In genomic region chr1:5973771-5974170, GRCh38 we compare ENCODE assay signal across 21 cellular contexts. TPM values are rescaled to one million over a fixed set of nuclear protein-coding genes. Genes with fewer than 3 reads are reported as not detected.
DNase-seq lines count a peak whose midpoint lies in the region; ATAC-seq, FAIRE-seq and TF ChIP-seq lines count a peak whose summit lies in the region.
"Had no signal": no experiment of that assay in that cellular context is flagged by ENCODE, and none has a peak within 500 bp of the region (broad histone marks: within the 10 kb centered on the region; RNA-seq: fewer than 3 reads in every experiment).

No MANE protein-coding gene starts in this region.

- no peak overlapping the region for H3K56ac ChIP-seq in mesendoderm (ENCODE audit: low read length)

- 72 to 76% methylated on average over 11 of the region's 11 CpGs for WGBS in heart right ventricle, 2 donors
- no CpG with 5 or more reads among the region's 11 CpGs for WGBS in mesendoderm (ENCODE audit: extremely low coverage, insufficient coverage, low lambda C conversion rate)

- H4K5ac ChIP-seq in mesendoderm (ENCODE audit: low read length), result no peak overlapping the region

- peaks cover 21% of the 10 kb centered on the region for H3K4me1 Mint-ChIP-seq in type B pancreatic cell (ENCODE audit: unreplicated experiment)

- no peak overlapping the region for H3K4me2 ChIP-seq in mesendoderm (ENCODE audit: low read length)
- H3K4me2 ChIP-seq: A549, smooth muscle cell had no signal

- H2BK15ac ChIP-seq in mesendoderm (replicated peaks; ENCODE audit: low read depth), result no peak overlapping the region

- no peak overlapping the region for H4K8ac ChIP-seq in mesendoderm (ENCODE audit: low read depth, low read length)

- H3K4me3 ChIP-seq in heart right ventricle (no peak overlapping the region), mesendoderm (ENCODE audit: low read length) (no peak overlapping the region)
- H3K4me3 ChIP-seq: A549, smooth muscle cell had no signal

- intact Hi-C loops in cardiac septum (cut with DNase I), result loop anchor here (10.0 kb wide), 1 partner anchor 1319 kb away; the partner anchor contains the start of gene AJAP1
- intact Hi-C loops in heart right ventricle (cut with DNase I), result loop anchor here in 3 of 10 donors (2.0 to 5.0 kb wide), 2 partner anchors 461 to 463 kb away; no protein-coding TSS in a partner anchor

- no peaks in the 10 kb centered on the region for H3K27me3 ChIP-seq in heart right ventricle
- H3K27me3 ChIP-seq in mesendoderm (ENCODE audit: insufficient read depth, low read length, poor library complexity), result no peaks in the 10 kb centered on the region

- H3K9me3 Mint-ChIP-seq in type B pancreatic cell, result no peaks in the 10 kb centered on the region
- H3K9me3 Mint-ChIP-seq: mesothelial cell of epicardium had no signal

- H3K27ac ChIP-seq in heart right ventricle (no peak overlapping the region), mesendoderm (ENCODE audit: low read depth, low read length) (no peak overlapping the region)
- H3K27ac ChIP-seq: A549 had no signal

- H3K18ac ChIP-seq in mesendoderm (ENCODE audit: low read length), result no peak overlapping the region

- no peak overlapping the region for H3K23ac ChIP-seq in mesendoderm (ENCODE audit: low read length)

- H3K9me3 ChIP-seq in heart right ventricle, result no peaks in the 10 kb centered on the region
- H3K9me3 ChIP-seq: A549 had no signal

- no peak for TF ChIP-seq CTCF in heart right ventricle (IDR thresholded peaks at IDR 0.05)
- peak; percentile 44 for TF ChIP-seq CTCF in type B pancreatic cell (conservative IDR thresholded peaks at IDR 0.05)

- H3K36me3 Mint-ChIP-seq in type B pancreatic cell, result peaks cover 17% of the 10 kb centered on the region

- H3K4me1 ChIP-seq in heart right ventricle (peaks cover 0 to 2% (median 0%) of the 10 kb centered on the region in 9 donors), mesendoderm (ENCODE audit: control insufficient read depth, low read depth, low read length) (no peaks in the 10 kb centered on the region)
- H3K4me1 ChIP-seq: A549 had no signal

- ATAC-seq in heart right ventricle, result no peak
- ATAC-seq: A549; stimulated activated naive B cell treated with anti-CD40 and anti-IgM and Interleukin-4, amounts not matched to agents 10 μg/mL and 1 μg/mL and 100 μg/mL, for 72 hours had no signal

- no peaks in the 10 kb centered on the region for H3K79me1 ChIP-seq in mesendoderm (ENCODE audit: low read length)

- H2BK120ac ChIP-seq in mesendoderm (ENCODE audit: low read depth, low read length), result no peak overlapping the region

- H3K36me3 ChIP-seq in heart right ventricle (peaks cover 0 to 33% (median 0%) of the 10 kb centered on the region in 9 donors), mesendoderm (ENCODE audit: control insufficient read depth, insufficient read depth, low read length) (peaks cover 1% of the 10 kb centered on the region)

- no peak overlapping the region for H3K4me3 Mint-ChIP-seq in type B pancreatic cell
- H3K4me3 Mint-ChIP-seq: activated naive CD8-positive, alpha-beta T cell; mesothelial cell of epicardium; stimulated activated naive B cell treated with anti-CD40 and anti-IgM and Interleukin-4, amounts not matched to agents 10 μg/mL and 1 μg/mL and 100 μg/mL, for 72 hours had no signal

- no peak overlapping the region for H2AK5ac ChIP-seq in mesendoderm (ENCODE audit: low read length)

- FAIRE-seq in H54 (lab: Jason Lieb, UNC), result no peak
- FAIRE-seq: A549, colon had no signal

- DNase-seq in cardiac septum (ENCODE audit: low spot score) (peak; percentile 54), heart right ventricle (no peak), cerebellum (ENCODE audit: low spot score) (peak; percentile 50), mesendoderm (peak; percentile 36), type B pancreatic cell (ENCODE audit: extremely low spot score, unreplicated experiment) (no peak), NCI-H1417 (lab: John Stamatoyannopoulos, UW) (no peak), H54 (ENCODE audit: insufficient read length, low spot score) (no peak)
- no peak for DNase-seq in stimulated activated CD4-positive, alpha-beta T cell treated with anti-CD3 and anti-CD28 coated beads, Interleukin-4, amount 100 ng/mL, for 24 hours
- DNase-seq: activated CD4-positive, alpha-beta T cell treated with anti-CD3 and anti-CD28 coated beads for 4 hours; activated T-cell treated with anti-CD3 and anti-CD28 coated beads for 4 hours; Calu3; islet precursor cell; NCI-H1105; SHP77; stimulated activated naive B cell treated with anti-CD40 and anti-IgM and Interleukin-4, amounts not matched to agents 10 μg/mL and 1 μg/mL and 100 μg/mL, for 72 hours; T-helper 9 cell had no signal

- no peak overlapping the region for H3K9ac ChIP-seq in mesendoderm (ENCODE audit: low read length)

- peaks cover 21% of the 10 kb centered on the region for H3K27me3 Mint-ChIP-seq in type B pancreatic cell
- H3K27me3 Mint-ChIP-seq: activated naive CD8-positive, alpha-beta T cell; stimulated activated naive B cell treated with anti-CD40 and anti-IgM and Interleukin-4, amounts not matched to agents 10 μg/mL and 1 μg/mL and 100 μg/mL, for 72 hours had no signal

- no peak overlapping the region for H3K4ac ChIP-seq in mesendoderm (ENCODE audit: low read depth, low read length)

- TF ChIP-seq POLR2A in H54 (IDR thresholded peaks at IDR 0.05; ENCODE audit: low read depth, low read length), result no peak

- no peaks in the 10 kb centered on the region for H3K79me2 ChIP-seq in mesendoderm (ENCODE audit: control insufficient read depth, insufficient read depth, low read length)

- no peak overlapping the region for H3K27ac Mint-ChIP-seq in type B pancreatic cell
- H3K27ac Mint-ChIP-seq: activated naive CD8-positive, alpha-beta T cell; mesothelial cell of epicardium; stimulated activated naive B cell treated with anti-CD40 and anti-IgM and Interleukin-4, amounts not matched to agents 10 μg/mL and 1 μg/mL and 100 μg/mL, for 72 hours had no signal

- H2BK5ac ChIP-seq in mesendoderm (ENCODE audit: low read length), result no peak overlapping the region

RNA-seq across cellular contexts. Expression of gene NPHP4, which starts 18.5 kb away (rescaled TPM):
- total RNA-seq in cardiac septum (6.6 TPM), heart right ventricle (1 to 10 TPM; 2.4 to 5.7 (median 3.3) TPM), cerebellum (21.7 TPM), type B pancreatic cell (ENCODE audit: low replicate concordance) (10.3 and 21.7 TPM in 2 replicates)
- 1 to 10 TPM; 2.4 to 3.8 TPM for polyA plus RNA-seq in heart right ventricle
- polyA plus RNA-seq in mesendoderm (2013, experiment 1 of 2), result 3.0 TPM
- polyA plus RNA-seq in mesendoderm (2013, experiment 2 of 2), result 3.0 TPM

Comparison
In these comparisons a context has a peak if more than half of its experiments do, and no peak if none do; other contexts are left out.
1. DNase-seq: peak in cardiac septum (single experiment), cerebellum (single experiment) and mesendoderm (single experiment); none in heart right ventricle (0 of 2), type B pancreatic cell (single experiment), stimulated activated CD4-positive, alpha-beta T cell treated with anti-CD3 and anti-CD28 coated beads, Interleukin-4, amount 100 ng/mL, for 24 hours (single experiment), NCI-H1417 (0 of 3) and H54 (single experiment).